In the genomic region with DNA sequence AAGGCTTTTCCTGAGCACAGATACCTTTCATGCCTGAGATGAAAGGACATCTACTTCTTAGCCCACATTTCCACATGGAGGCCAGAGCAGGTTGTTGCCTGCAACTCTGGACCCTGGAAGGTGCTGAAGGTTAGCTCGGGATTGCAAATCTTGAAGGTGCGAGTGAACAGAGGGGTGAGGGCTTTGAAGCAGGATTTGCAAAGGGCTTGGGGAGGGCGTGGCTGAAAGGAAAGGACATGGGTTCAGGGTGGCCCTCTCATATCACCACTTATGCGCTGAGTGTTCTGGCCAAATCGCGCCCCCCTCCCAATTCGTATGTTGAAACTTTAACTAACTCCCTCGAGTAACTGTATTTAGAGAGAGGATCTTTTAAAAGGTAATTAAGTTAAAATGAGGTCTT, we compare ENCODE assay signal across 32 cellular contexts.
"Had no signal": no experiment of that assay in that cellular context is flagged by ENCODE, and none has a peak within 500 bp of the region (broad histone marks: within the 10 kb centered on the region; RNA-seq: fewer than 3 reads in every experiment).

No MANE protein-coding gene starts in this region.

- H3K27me3 ChIP-seq: gastroesophageal sphincter had no signal

- H3K4me1 Mint-ChIP-seq: activated B cell treated with CpG ODN at 0.5 μM for 24 hours; activated T-helper 17 cell treated with anti-CD3 and anti-CD28 coated beads, Interleukin-2, amount 50 U/mL, for 72 hours; T-helper 17 cell had no signal

- H3K4me1 ChIP-seq: esophagus squamous epithelium, gastroesophageal sphincter had no signal

- H3K4me3 ChIP-seq: esophagus squamous epithelium, gastroesophageal sphincter had no signal

- DNase-seq: activated B cell treated with CpG ODN at 0.5 μM for 24 hours; activated CD4-positive, alpha-beta T cell treated with anti-CD3 and anti-CD28 coated beads for 48 hours; activated CD4-positive, alpha-beta T cell treated with anti-CD3 and anti-CD28 coated beads, Interleukin-2, amount 50 U/mL, for 1 hour; activated CD4-positive, alpha-beta T cell treated with anti-CD3 and anti-CD28 coated beads, Interleukin-2, amount 50 U/mL, for 48 hours; activated CD8-positive, alpha-beta memory T cell treated with anti-CD3 and anti-CD28 coated beads for 24 hours; activated CD8-positive, alpha-beta T cell treated with anti-CD3 and anti-CD28 coated beads for 36 hours; activated effector memory CD4-positive, alpha-beta T cell treated with Interleukin-2 at 50 U/mL for 16 hours; activated gamma-delta T cell treated with Interleukin-2 at 50 U/mL for 16 hours; activated naive CD4-positive, alpha-beta T cell treated with anti-CD3 and anti-CD28 coated beads, Interleukin-2, amount 50 U/mL, for 16 hours; activated naive CD4-positive, alpha-beta T cell treated with Interleukin-2 at 50 U/mL for 16 hours; activated T-cell treated with anti-CD3 and anti-CD28 coated beads, Interleukin-2, amount 50 U/mL, for 4 hours; amniotic stem cell; anterior cingulate cortex; caudate nucleus; cortex of kidney; dermis blood vessel endothelial cell; effector CD4-positive, alpha-beta T cell; effector memory CD8-positive, alpha-beta T cell; erythroblast; esophagus squamous epithelium; foreskin melanocyte; T-helper 1 cell; T-helper 17 cell; T1000; WERI-Rb-1 had no signal

- H3K9me3 ChIP-seq: esophagus squamous epithelium, gastroesophageal sphincter had no signal

- H3K27ac ChIP-seq: esophagus squamous epithelium, gastroesophageal sphincter, WERI-Rb-1 had no signal

- H3K27ac Mint-ChIP-seq: activated B cell treated with CpG ODN at 0.5 μM for 24 hours; activated CD8-positive, alpha-beta T cell treated with anti-CD3 and anti-CD28 coated beads for 36 hours; activated naive CD8-positive, alpha-beta T cell; activated T-helper 17 cell treated with anti-CD3 and anti-CD28 coated beads, Interleukin-2, amount 50 U/mL, for 72 hours; effector memory CD8-positive, alpha-beta T cell; T-helper 17 cell; T-helper 2 cell treated with Interferon-gamma antibody and Interleukin-4, amounts not matched to agents 5 μg/mL and 100 μg/mL, for 36 hours had no signal

- H3K4me3 Mint-ChIP-seq: activated B cell treated with CpG ODN at 0.5 μM for 24 hours; activated CD8-positive, alpha-beta T cell treated with anti-CD3 and anti-CD28 coated beads for 36 hours; activated naive CD8-positive, alpha-beta T cell; activated T-cell treated with anti-CD3 and anti-CD28 coated beads, Interleukin-2, amount 50 U/mL, for 4 hours; activated T-helper 17 cell treated with anti-CD3 and anti-CD28 coated beads, Interleukin-2, amount 50 U/mL, for 72 hours; effector memory CD8-positive, alpha-beta T cell; T-helper 17 cell; T-helper 2 cell treated with Interferon-gamma antibody and Interleukin-4, amounts not matched to agents 5 μg/mL and 100 μg/mL, for 36 hours had no signal

- H3K36me3 Mint-ChIP-seq: activated naive CD8-positive, alpha-beta T cell had no signal

- H3K36me3 ChIP-seq: esophagus squamous epithelium, gastroesophageal sphincter, WERI-Rb-1 had no signal

- H3K9me3 Mint-ChIP-seq: activated B cell treated with CpG ODN at 0.5 μM for 24 hours; activated CD8-positive, alpha-beta T cell treated with anti-CD3 and anti-CD28 coated beads for 36 hours; activated T-cell treated with anti-CD3 and anti-CD28 coated beads, Interleukin-2, amount 50 U/mL, for 4 hours; activated T-helper 17 cell treated with anti-CD3 and anti-CD28 coated beads, Interleukin-2, amount 50 U/mL, for 72 hours; effector memory CD8-positive, alpha-beta T cell; T-helper 2 cell treated with Interferon-gamma antibody and Interleukin-4, amounts not matched to agents 5 μg/mL and 100 μg/mL, for 36 hours had no signal

- FAIRE-seq: astrocyte, colon had no signal

- ATAC-seq: activated CD4-positive, CD25-positive, alpha-beta regulatory T cell treated with anti-CD3 and anti-CD28 coated beads, Interleukin-2, amount 50 U/mL, for 24 hours; activated CD8-positive, alpha-beta T cell treated with anti-CD3 and anti-CD28 coated beads for 36 hours; activated T-cell treated with anti-CD3 and anti-CD28 coated beads, Interleukin-2, amount 50 U/mL, for 4 hours; activated T-helper 17 cell treated with anti-CD3 and anti-CD28 coated beads, Interleukin-2, amount 50 U/mL, for 72 hours; effector memory CD8-positive, alpha-beta T cell; gastroesophageal sphincter; T-helper 17 cell had no signal
